1 cellular context compared by ENCODE assay signal in the genomic region with DNA sequence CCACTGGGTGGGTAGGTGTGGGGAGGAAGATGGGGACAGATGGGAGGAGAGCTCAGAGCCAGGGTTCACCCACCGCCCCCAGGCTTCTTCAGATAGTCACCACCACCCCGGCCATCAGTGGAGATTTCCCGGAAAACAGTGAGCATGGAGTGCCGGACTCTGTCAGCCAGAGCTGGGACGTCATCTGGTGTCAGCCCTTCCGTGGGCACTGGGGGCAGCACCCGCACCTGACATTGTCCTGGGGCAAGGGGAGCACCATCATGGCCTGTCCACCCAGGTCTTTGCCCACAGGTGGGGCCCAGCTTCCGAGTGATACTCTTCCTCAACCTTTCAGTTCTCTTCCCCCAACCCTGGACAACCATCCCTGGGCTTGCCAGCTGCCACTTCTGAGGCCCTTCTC.
TF ChIP-seq lines count a peak whose summit lies in the region.

No MANE protein-coding gene starts in this region.

TF ChIP-seq in H1, 55 proteins besides CTCF, POLR2A, EP300 and RAD21:
- no peak for TF ChIP-seq CREB1 (IDR thresholded peaks at IDR 0.05)
- TF ChIP-seq, protein P1, sequence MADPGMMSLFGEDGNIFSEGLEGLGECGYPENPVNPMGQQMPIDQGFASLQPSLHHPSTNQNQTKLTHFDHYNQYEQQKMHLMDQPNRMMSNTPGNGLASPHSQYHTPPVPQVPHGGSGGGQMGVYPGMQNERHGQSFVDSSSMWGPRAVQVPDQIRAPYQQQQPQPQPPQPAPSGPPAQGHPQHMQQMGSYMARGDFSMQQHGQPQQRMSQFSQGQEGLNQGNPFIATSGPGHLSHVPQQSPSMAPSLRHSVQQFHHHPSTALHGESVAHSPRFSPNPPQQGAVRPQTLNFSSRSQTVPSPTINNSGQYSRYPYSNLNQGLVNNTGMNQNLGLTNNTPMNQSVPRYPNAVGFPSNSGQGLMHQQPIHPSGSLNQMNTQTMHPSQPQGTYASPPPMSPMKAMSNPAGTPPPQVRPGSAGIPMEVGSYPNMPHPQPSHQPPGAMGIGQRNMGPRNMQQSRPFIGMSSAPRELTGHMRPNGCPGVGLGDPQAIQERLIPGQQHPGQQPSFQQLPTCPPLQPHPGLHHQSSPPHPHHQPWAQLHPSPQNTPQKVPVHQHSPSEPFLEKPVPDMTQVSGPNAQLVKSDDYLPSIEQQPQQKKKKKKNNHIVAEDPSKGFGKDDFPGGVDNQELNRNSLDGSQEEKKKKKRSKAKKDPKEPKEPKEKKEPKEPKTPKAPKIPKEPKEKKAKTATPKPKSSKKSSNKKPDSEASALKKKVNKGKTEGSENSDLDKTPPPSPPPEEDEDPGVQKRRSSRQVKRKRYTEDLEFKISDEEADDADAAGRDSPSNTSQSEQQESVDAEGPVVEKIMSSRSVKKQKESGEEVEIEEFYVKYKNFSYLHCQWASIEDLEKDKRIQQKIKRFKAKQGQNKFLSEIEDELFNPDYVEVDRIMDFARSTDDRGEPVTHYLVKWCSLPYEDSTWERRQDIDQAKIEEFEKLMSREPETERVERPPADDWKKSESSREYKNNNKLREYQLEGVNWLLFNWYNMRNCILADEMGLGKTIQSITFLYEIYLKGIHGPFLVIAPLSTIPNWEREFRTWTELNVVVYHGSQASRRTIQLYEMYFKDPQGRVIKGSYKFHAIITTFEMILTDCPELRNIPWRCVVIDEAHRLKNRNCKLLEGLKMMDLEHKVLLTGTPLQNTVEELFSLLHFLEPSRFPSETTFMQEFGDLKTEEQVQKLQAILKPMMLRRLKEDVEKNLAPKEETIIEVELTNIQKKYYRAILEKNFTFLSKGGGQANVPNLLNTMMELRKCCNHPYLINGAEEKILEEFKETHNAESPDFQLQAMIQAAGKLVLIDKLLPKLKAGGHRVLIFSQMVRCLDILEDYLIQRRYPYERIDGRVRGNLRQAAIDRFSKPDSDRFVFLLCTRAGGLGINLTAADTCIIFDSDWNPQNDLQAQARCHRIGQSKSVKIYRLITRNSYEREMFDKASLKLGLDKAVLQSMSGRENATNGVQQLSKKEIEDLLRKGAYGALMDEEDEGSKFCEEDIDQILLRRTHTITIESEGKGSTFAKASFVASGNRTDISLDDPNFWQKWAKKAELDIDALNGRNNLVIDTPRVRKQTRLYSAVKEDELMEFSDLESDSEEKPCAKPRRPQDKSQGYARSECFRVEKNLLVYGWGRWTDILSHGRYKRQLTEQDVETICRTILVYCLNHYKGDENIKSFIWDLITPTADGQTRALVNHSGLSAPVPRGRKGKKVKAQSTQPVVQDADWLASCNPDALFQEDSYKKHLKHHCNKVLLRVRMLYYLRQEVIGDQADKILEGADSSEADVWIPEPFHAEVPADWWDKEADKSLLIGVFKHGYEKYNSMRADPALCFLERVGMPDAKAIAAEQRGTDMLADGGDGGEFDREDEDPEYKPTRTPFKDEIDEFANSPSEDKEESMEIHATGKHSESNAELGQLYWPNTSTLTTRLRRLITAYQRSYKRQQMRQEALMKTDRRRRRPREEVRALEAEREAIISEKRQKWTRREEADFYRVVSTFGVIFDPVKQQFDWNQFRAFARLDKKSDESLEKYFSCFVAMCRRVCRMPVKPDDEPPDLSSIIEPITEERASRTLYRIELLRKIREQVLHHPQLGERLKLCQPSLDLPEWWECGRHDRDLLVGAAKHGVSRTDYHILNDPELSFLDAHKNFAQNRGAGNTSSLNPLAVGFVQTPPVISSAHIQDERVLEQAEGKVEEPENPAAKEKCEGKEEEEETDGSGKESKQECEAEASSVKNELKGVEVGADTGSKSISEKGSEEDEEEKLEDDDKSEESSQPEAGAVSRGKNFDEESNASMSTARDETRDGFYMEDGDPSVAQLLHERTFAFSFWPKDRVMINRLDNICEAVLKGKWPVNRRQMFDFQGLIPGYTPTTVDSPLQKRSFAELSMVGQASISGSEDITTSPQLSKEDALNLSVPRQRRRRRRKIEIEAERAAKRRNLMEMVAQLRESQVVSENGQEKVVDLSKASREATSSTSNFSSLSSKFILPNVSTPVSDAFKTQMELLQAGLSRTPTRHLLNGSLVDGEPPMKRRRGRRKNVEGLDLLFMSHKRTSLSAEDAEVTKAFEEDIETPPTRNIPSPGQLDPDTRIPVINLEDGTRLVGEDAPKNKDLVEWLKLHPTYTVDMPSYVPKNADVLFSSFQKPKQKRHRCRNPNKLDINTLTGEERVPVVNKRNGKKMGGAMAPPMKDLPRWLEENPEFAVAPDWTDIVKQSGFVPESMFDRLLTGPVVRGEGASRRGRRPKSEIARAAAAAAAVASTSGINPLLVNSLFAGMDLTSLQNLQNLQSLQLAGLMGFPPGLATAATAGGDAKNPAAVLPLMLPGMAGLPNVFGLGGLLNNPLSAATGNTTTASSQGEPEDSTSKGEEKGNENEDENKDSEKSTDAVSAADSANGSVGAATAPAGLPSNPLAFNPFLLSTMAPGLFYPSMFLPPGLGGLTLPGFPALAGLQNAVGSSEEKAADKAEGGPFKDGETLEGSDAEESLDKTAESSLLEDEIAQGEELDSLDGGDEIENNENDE (IDR thresholded peaks at IDR 0.05; ENCODE audit: insufficient replicate concordance, low read length), result no peak
- no peak for TF ChIP-seq MAX (IDR thresholded peaks at IDR 0.05)
- no peak for TF ChIP-seq BRCA1 (IDR thresholded peaks at IDR 0.05; ENCODE audit: low read depth, low read length)
- no peak for TF ChIP-seq JUN (IDR thresholded peaks at IDR 0.05; ENCODE audit: low read depth, low read length)
TF ChIP-seq in H1: peak in this region for 0.
